9 cellular contexts compared by ENCODE assay signal in the genomic region with DNA sequence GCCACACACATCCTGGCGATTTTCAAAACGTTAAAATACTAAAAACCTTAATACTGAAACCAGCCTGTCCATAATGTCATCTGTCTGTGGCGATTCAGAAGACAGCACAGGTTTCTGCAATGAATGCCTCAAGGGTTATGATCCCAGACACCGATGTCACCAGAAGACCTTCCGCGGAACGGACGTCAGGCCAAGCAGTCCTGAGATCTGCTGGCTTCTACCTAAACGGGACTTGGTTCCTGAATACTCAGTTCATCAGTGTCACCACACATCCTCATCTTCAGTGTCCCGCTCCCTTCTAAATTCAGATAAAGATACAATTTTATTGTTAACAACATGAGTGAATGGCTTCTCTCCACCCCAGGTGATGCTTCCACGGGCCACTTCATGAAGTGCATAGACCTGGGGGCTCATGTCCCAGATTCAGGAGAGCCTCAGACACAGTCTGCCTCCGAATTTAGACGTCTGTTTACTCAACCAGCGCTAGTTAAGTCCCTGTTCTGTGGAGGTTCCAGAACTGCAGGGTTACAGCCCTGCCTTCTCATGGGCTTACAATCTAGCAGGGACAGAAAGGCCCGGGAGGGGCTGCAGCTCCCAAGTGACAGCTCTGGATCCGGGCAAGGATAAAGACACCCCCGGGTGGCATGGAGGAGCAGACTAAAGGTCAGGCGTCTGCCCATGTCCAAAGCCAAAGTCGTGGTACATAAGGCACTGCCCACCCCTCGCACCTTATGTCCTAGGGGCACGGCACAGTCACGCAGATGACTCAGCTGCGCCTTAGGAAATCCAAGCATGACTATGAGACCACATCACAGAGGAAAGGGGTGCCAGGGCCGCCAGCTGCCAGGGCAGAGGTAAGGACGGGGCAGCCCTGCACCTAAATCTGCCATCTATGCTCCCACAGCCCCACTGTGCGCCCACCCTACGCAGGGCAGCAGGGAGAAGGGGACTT.
DNase-seq lines count a peak whose midpoint lies in the region; ATAC-seq, FAIRE-seq and TF ChIP-seq lines count a peak whose summit lies in the region.
"Had no signal": no experiment of that assay in that cellular context is flagged by ENCODE, and none has a peak within 500 bp of the region (broad histone marks: within the 10 kb centered on the region; RNA-seq: fewer than 3 reads in every experiment).

No MANE protein-coding gene starts in this region.

- H4K20me1 ChIP-seq in osteoblast (ENCODE audit: insufficient read depth, low read length): peaks cover 3% of the 10 kb centered on the region

- H3K79me2 ChIP-seq in osteoblast (ENCODE audit: insufficient read depth, low read length): peaks cover 87% of the 10 kb centered on the region

- TF ChIP-seq CTCF in osteoblast (IDR thresholded peaks at IDR 0.05; ENCODE audit: extremely low read depth, low read depth, low read length): no peak

- H2AFZ ChIP-seq in osteoblast (ENCODE audit: low read length): no peak overlapping the region

- H3K4me3 ChIP-seq in esophagus (ENCODE audit: low read depth in 1 of 2, low read length in 2 of 2): peak overlapping the region in 1 of 2 donors; percentile 20
- peak overlapping the region; percentile 61 for H3K4me3 ChIP-seq in osteoblast (ENCODE audit: insufficient read depth, low read length)

- peaks cover 5 to 30% of the 10 kb centered on the region in 2 donors for H3K4me1 ChIP-seq in esophagus (ENCODE audit: control insufficient read depth in 2 of 2, insufficient read depth in 2 of 2, low read length in 1 of 2)
- H3K4me1 ChIP-seq in osteoblast (ENCODE audit: insufficient read depth, low read length): peaks cover 50% of the 10 kb centered on the region

- H3K36me3 ChIP-seq in esophagus (ENCODE audit: control insufficient read depth in 2 of 2, insufficient read depth in 2 of 2, low read length in 1 of 2) (peaks cover 5 to 28% of the 10 kb centered on the region in 2 donors), osteoblast (ENCODE audit: insufficient read depth, low read length) (peaks cover 34% of the 10 kb centered on the region)

- WGBS in esophagus, 2 donors: 68 to 79% methylated on average over 27 of the region's 27 CpGs

- peak; percentile 60 for FAIRE-seq in RCC 7860 (lab: Jason Lieb, UNC)

- H3K4me2 ChIP-seq in osteoblast (ENCODE audit: insufficient read depth, low read length): peak overlapping the region; percentile 78

- H3K27ac ChIP-seq in esophagus (ENCODE audit: low read depth in 2 of 2, low read length in 1 of 2) (peak overlapping the region; percentile 84 to 89), osteoblast (ENCODE audit: low read depth, low read length) (peak overlapping the region; percentile 100)
- H3K27ac ChIP-seq: VCaP had no signal

- in situ Hi-C loops in KBM-7 (cut with MboI; ENCODE audit: low pct_unique_long_range_greater_than_20kb, low sequenced_read_pairs): no loop called here

- peak; percentile 87 for DNase-seq in AG20443 (ENCODE audit: low spot score)
- peak; percentile 79 for DNase-seq in RCC 7860 (ENCODE audit: low spot score)
- DNase-seq in osteoblast (ENCODE audit: insufficient read length, low spot score, missing footprints): peak; percentile 98
- DNase-seq in KBM-7: no peak
- no peak for DNase-seq in DMS114 treated with DMSO at 0.1 percent for 48 hours (lab: John Stamatoyannopoulos, UW; ENCODE audit: unreplicated experiment)
- no peak for DNase-seq in NCI-H2196 treated with DMSO at 0.1 percent for 48 hours (lab: John Stamatoyannopoulos, UW; ENCODE audit: unreplicated experiment)

- no peak for ATAC-seq in HG03135 (IDR thresholded peaks at IDR 0.05; ENCODE audit: unreplicated experiment)

- H3K9me3 ChIP-seq in esophagus (ENCODE audit: control insufficient read depth in 2 of 2, insufficient read depth in 1 of 2, low read depth in 1 of 2, low read length in 1 of 2): no peaks in the 10 kb centered on the region
- H3K9me3 ChIP-seq in osteoblast (ENCODE audit: low read depth, low read length): no peaks in the 10 kb centered on the region

- H3K27me3 ChIP-seq in esophagus (ENCODE audit: control insufficient read depth in 1 of 2, insufficient read depth in 2 of 2, low read length in 2 of 2): no peaks in the 10 kb centered on the region
- no peaks in the 10 kb centered on the region for H3K27me3 ChIP-seq in osteoblast (ENCODE audit: insufficient read depth, low read length)

Comparison
In these comparisons a context has a peak if more than half of its experiments do, and no peak if none do; other contexts are left out.
1. DNase-seq: peak in AG20443 (single experiment), RCC 7860 (single experiment) and osteoblast (single experiment); none in KBM-7 (single experiment), DMS114 treated with DMSO at 0.1 percent for 48 hours (single experiment) and NCI-H2196 treated with DMSO at 0.1 percent for 48 hours (single experiment).